Comparison of ENCODE assay signal across 8 cellular contexts in genomic region chr19:15379083-15379995, GRCh38. TPM values are rescaled to one million over a fixed set of nuclear protein-coding genes. Genes with fewer than 3 reads are reported as not detected.
DNase-seq lines count a peak whose midpoint lies in the region; ATAC-seq and TF ChIP-seq lines count a peak whose summit lies in the region.

TSS of gene AKAP8 (minus strand) at chr19:15379787. CDS start at chr19:15379731, 56 bp downstream.

- ATAC-seq in GM18907 (IDR thresholded peaks at IDR 0.05; ENCODE audit: unreplicated experiment) = peak; percentile 81
- ATAC-seq in HG03139 (IDR thresholded peaks at IDR 0.05; ENCODE audit: unreplicated experiment) = peak; percentile 75

- in situ Hi-C loops in T47D (cut with HindIII; ENCODE audit: low pct_unique_long_range_greater_than_20kb, low sequenced_read_pairs) = no loop called here

- DNase-seq in AG04449 (ENCODE audit: low read depth, low spot score) = peak; percentile 87
- peak; percentile 94 for DNase-seq in NCI-H2196 treated with DMSO at 0.1 percent for 48 hours (lab: John Stamatoyannopoulos, UW; ENCODE audit: unreplicated experiment)
- peak; percentile 95 to 98 for DNase-seq in T47D (ENCODE audit: low read depth in 1 of 2, low spot score in 1 of 2)

- POLR2A ChIA-PET in AG04449 (lab: Yijun Ruan, JAX) = interaction anchor here (0.8 to 3.2 kb wide), 9 partner anchors 12 to 271 kb away, joined by 3 to 26 read pairs (median 4); partner anchors contain the start of gene AKAP8L

- H3K4me3 ChIP-seq in AG04449 (ENCODE audit: low read depth, low read length) (peak within 1 kb of the TSS; percentile 98), iPS-18a (ENCODE audit: low read length) (peak within 1 kb of the TSS; percentile 100), skeletal muscle satellite cell (ENCODE audit: low read length) (peak within 1 kb of the TSS; percentile 100)

- H3K4me2 ChIP-seq in skeletal muscle satellite cell (ENCODE audit: low read length) = peak within 1 kb of the TSS; percentile 96

- H3K36me3 ChIP-seq in iPS-18a (ENCODE audit: control insufficient read depth, low read depth, low read length) (peaks cover 3% of the 10 kb centered on the region), skeletal muscle satellite cell (ENCODE audit: insufficient read depth, low read length) (peaks cover 6% of the 10 kb centered on the region)

- H3K27me3 ChIP-seq in iPS-18a (ENCODE audit: control insufficient read depth, insufficient read depth, low read length) (no peaks in the 10 kb centered on the region), skeletal muscle satellite cell (ENCODE audit: control insufficient read depth, insufficient read depth, low read length) (no peaks in the 10 kb centered on the region)

- H3K27ac ChIP-seq in VCaP (peak within 1 kb of the TSS; percentile 98), iPS-18a (ENCODE audit: low read length) (peak within 1 kb of the TSS; percentile 85)

- H3K9ac ChIP-seq in iPS-18a (ENCODE audit: low read length) (peak within 1 kb of the TSS; percentile 96), skeletal muscle satellite cell (ENCODE audit: low read depth, low read length) (peak within 1 kb of the TSS; percentile 99)

- TF ChIP-seq CTCF in AG04449 (IDR thresholded peaks at IDR 0.05; ENCODE audit: insufficient read depth, low read length, missing control alignments) = no peak
- no peak for TF ChIP-seq CTCF in VCaP (conservative IDR thresholded peaks at IDR 0.05)

- CTCF ChIA-PET in AG04449 (lab: Yijun Ruan, JAX) = interaction anchor here (0.9 to 1.6 kb wide), 9 partner anchors 9 to 287 kb away, joined by 3 to 7 read pairs (median 4); no protein-coding TSS in a partner anchor

- H3K4me1 ChIP-seq in iPS-18a (ENCODE audit: control insufficient read depth, low read depth, low read length) = peaks cover 11% of the 10 kb centered on the region
- peaks cover 45% of the 10 kb centered on the region for H3K4me1 ChIP-seq in skeletal muscle satellite cell (ENCODE audit: control insufficient read depth, insufficient read depth, low read length)

- H3K9me3 ChIP-seq in iPS-18a (ENCODE audit: control insufficient read depth, low read depth, low read length) (no peaks in the 10 kb centered on the region), skeletal muscle satellite cell (replicated peaks; ENCODE audit: low read length) (no peaks in the 10 kb centered on the region)

RNA-seq across cellular contexts. Expression of gene AKAP8, which starts in this region (rescaled TPM):
- total RNA-seq in skeletal muscle satellite cell (2012; rRNA removed) = 18.3 TPM in 2 replicates

Comparison
In these comparisons a context has a peak if more than half of its experiments do, and no peak if none do; other contexts are left out.
1. Peak in every context shown above with its lines: DNase-seq, ATAC-seq, H3K4me3 ChIP-seq and H3K27ac ChIP-seq.